Comparison of ENCODE assay signal across 20 cellular contexts in the genomic region with DNA sequence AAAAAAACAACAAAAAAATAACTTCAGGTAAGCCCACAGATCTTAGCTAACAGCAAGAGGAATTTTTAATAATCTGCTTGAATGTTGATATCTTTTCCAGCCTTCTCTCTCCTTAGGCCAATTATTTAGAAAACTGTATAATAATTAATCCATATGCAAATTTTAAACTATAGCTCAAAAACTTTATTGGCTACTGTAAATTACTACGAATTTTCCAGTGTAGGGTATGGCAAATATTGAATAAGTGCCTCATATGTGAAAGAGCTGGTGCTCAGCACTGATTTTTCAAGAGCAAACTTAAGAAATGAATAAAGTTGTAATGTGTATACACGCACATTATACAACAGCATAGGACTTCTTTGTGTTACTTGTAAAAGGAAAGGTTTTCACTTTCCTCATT.
DNase-seq lines count a peak whose midpoint lies in the region; ATAC-seq and TF ChIP-seq lines count a peak whose summit lies in the region.
"Had no signal": no experiment of that assay in that cellular context is flagged by ENCODE, and none has a peak within 500 bp of the region (broad histone marks: within the 10 kb centered on the region; RNA-seq: fewer than 3 reads in every experiment).

No MANE protein-coding gene starts in this region.

- peak overlapping the region; percentile 28 for H3K4me3 Mint-ChIP-seq in activated T-helper 2 cell treated with anti-CD3 and anti-CD28 coated beads, Interferon-gamma antibody, Interleukin-2, Interleukin-4, amounts not matched to agents 10 μg/mL and 5 μg/mL and 100 μg/mL, durations not matched to agents 14 hours and 24 hours and 36 hours (ENCODE audit: low read depth)
- H3K4me3 Mint-ChIP-seq in naive B cell: peak overlapping the region in 4 of 8 donors; percentile 2 to 45 (median 20)
- H3K4me3 Mint-ChIP-seq: activated CD4-positive, alpha-beta T cell treated with anti-CD3 and anti-CD28 coated beads, Interleukin-2, amount 10 ng/mL, durations not matched to agents 24 days and 14 days; dendritic cell treated with granulocyte-macrophage colony-stimulating factor and Interleukin-4, amounts not matched to agents 40 ng/mL and 50 ng/mL, for 4 days had no signal

- no peaks in the 10 kb centered on the region for H3K9me3 Mint-ChIP-seq in activated T-helper 2 cell treated with anti-CD3 and anti-CD28 coated beads, Interferon-gamma antibody, Interleukin-2, Interleukin-4, amounts not matched to agents 10 μg/mL and 5 μg/mL and 100 μg/mL, durations not matched to agents 14 hours and 24 hours and 36 hours
- H3K9me3 Mint-ChIP-seq in naive B cell: no peaks in the 10 kb centered on the region
- H3K9me3 Mint-ChIP-seq: activated CD4-positive, alpha-beta T cell treated with anti-CD3 and anti-CD28 coated beads, Interleukin-2, amount 10 ng/mL, durations not matched to agents 24 days and 14 days; dendritic cell treated with granulocyte-macrophage colony-stimulating factor and Interleukin-4, amounts not matched to agents 40 ng/mL and 50 ng/mL, for 4 days had no signal

- H3K36me3 Mint-ChIP-seq in activated T-helper 2 cell treated with anti-CD3 and anti-CD28 coated beads, Interferon-gamma antibody, Interleukin-2, Interleukin-4, amounts not matched to agents 10 μg/mL and 5 μg/mL and 100 μg/mL, durations not matched to agents 14 hours and 24 hours and 36 hours (ENCODE audit: low read depth): peaks cover 6% of the 10 kb centered on the region
- H3K36me3 Mint-ChIP-seq in naive B cell: peaks cover 0 to 7% of the 10 kb centered on the region in 2 donors

- H3K27me3 ChIP-seq in cardiac muscle cell: no peaks in the 10 kb centered on the region
- H3K27me3 ChIP-seq in left ventricle myocardium inferior (ENCODE audit: low read depth): no peaks in the 10 kb centered on the region
- H3K27me3 ChIP-seq: esophagus muscularis mucosa, heart right ventricle, suprapubic skin had no signal

- no peak for TF ChIP-seq CTCF in cardiac muscle cell (IDR thresholded peaks at IDR 0.05; ENCODE audit: low read depth, low read length)
- no peak for TF ChIP-seq CTCF in left ventricle myocardium inferior (IDR thresholded peaks at IDR 0.05; ENCODE audit: borderline replicate concordance)

- H3K4me3 ChIP-seq in cardiac muscle cell (peak overlapping the region; percentile 58), left ventricle myocardium inferior (no peak overlapping the region)
- H3K4me3 ChIP-seq: esophagus muscularis mucosa had no signal

- no peaks in the 10 kb centered on the region for H3K36me3 ChIP-seq in cardiac muscle cell
- H3K36me3 ChIP-seq in left ventricle myocardium inferior: no peaks in the 10 kb centered on the region
- H3K36me3 ChIP-seq: esophagus muscularis mucosa, heart right ventricle, suprapubic skin had no signal

- intact Hi-C loops in cardiac septum (cut with DNase I): loop anchor here (10.0 kb wide), 1 partner anchor 198 kb away; the partner anchor contains the start of gene GK5
- intact Hi-C loops in activated T-helper 2 cell treated with anti-CD3 and anti-CD28 coated beads, Interferon-gamma antibody, Interleukin-2, Interleukin-4, amounts not matched to agents 10 μg/mL and 5 μg/mL and 100 μg/mL, durations not matched to agents 14 hours and 24 hours and 36 hours (cut with micrococcal nuclease): loop anchor here (2.0 to 10.0 kb wide), 3 partner anchors 122 to 548 kb away; partner anchors contain the start of genes ATR, GK5 and TFDP2
- intact Hi-C loops in posterior vena cava (cut with DNase I): no loop called here
- intact Hi-C loops in left ventricle myocardium inferior (cut with micrococcal nuclease): no loop called here

- no peaks in the 10 kb centered on the region for H3K27me3 Mint-ChIP-seq in activated T-helper 2 cell treated with anti-CD3 and anti-CD28 coated beads, Interferon-gamma antibody, Interleukin-2, Interleukin-4, amounts not matched to agents 10 μg/mL and 5 μg/mL and 100 μg/mL, durations not matched to agents 14 hours and 24 hours and 36 hours (ENCODE audit: low read depth)
- H3K27me3 Mint-ChIP-seq in naive B cell: no peaks in the 10 kb centered on the region
- H3K27me3 Mint-ChIP-seq: activated CD4-positive, alpha-beta T cell treated with anti-CD3 and anti-CD28 coated beads, Interleukin-2, amount 10 ng/mL, durations not matched to agents 24 days and 14 days; dendritic cell treated with granulocyte-macrophage colony-stimulating factor and Interleukin-4, amounts not matched to agents 40 ng/mL and 50 ng/mL, for 4 days had no signal

- no peak for ATAC-seq in naive B cell (ENCODE audit: low read depth in 2 of 2)
- ATAC-seq: heart right ventricle, left colon, Right ventricle myocardium inferior had no signal

- H3K27ac ChIP-seq in cardiac muscle cell (no peak overlapping the region), left ventricle myocardium inferior (replicated peaks) (no peak overlapping the region)
- H3K27ac ChIP-seq: esophagus muscularis mucosa, suprapubic skin had no signal

- no peak for DNase-seq in cardiac muscle cell (ENCODE audit: low read depth in 1 of 2, low spot score in 1 of 2)
- no peak for DNase-seq in cardiac septum (ENCODE audit: low spot score)
- no peak for DNase-seq in activated T-helper 2 cell treated with anti-CD3 and anti-CD28 coated beads, Interferon-gamma antibody, Interleukin-2, Interleukin-4, amounts not matched to agents 10 μg/mL and 5 μg/mL and 100 μg/mL, durations not matched to agents 14 hours and 24 hours and 36 hours (ENCODE audit: low spot score)
- DNase-seq in naive B cell: no peak
- no peak for DNase-seq in posterior vena cava (ENCODE audit: low spot score)
- DNase-seq in left ventricle myocardium inferior: no peak
- DNase-seq in cortex of kidney (lab: John Stamatoyannopoulos, UW): no peak
- no peak for DNase-seq in kidney tubule cell (ENCODE audit: low spot score)
- DNase-seq: activated CD4-positive, alpha-beta T cell treated with anti-CD3 and anti-CD28 coated beads, Interleukin-2, amount 10 ng/mL, durations not matched to agents 24 days and 14 days; Caco-2; heart right ventricle; left colon; NCI-H1092; NCI-H2171 treated with DMSO at 0.1 percent for 48 hours; retina; T-helper 9 cell had no signal

- peaks cover 41% of the 10 kb centered on the region for H3K4me1 Mint-ChIP-seq in activated T-helper 2 cell treated with anti-CD3 and anti-CD28 coated beads, Interferon-gamma antibody, Interleukin-2, Interleukin-4, amounts not matched to agents 10 μg/mL and 5 μg/mL and 100 μg/mL, durations not matched to agents 14 hours and 24 hours and 36 hours (ENCODE audit: low read depth)
- peaks cover 20 to 30% (median 26%) of the 10 kb centered on the region in 3 donors for H3K4me1 Mint-ChIP-seq in naive B cell

- H3K9me3 ChIP-seq in cardiac muscle cell (ENCODE audit: low read depth): no peaks in the 10 kb centered on the region
- no peaks in the 10 kb centered on the region for H3K9me3 ChIP-seq in left ventricle myocardium inferior (replicated peaks)
- H3K9me3 ChIP-seq: Caco-2, esophagus muscularis mucosa, heart right ventricle, suprapubic skin had no signal

- no peak overlapping the region for H3K27ac Mint-ChIP-seq in activated T-helper 2 cell treated with anti-CD3 and anti-CD28 coated beads, Interferon-gamma antibody, Interleukin-2, Interleukin-4, amounts not matched to agents 10 μg/mL and 5 μg/mL and 100 μg/mL, durations not matched to agents 14 hours and 24 hours and 36 hours
- peak overlapping the region in 4 of 6 donors; percentile 4 to 54 (median 6) for H3K27ac Mint-ChIP-seq in naive B cell
- H3K27ac Mint-ChIP-seq: activated CD4-positive, alpha-beta T cell treated with anti-CD3 and anti-CD28 coated beads, Interleukin-2, amount 10 ng/mL, durations not matched to agents 24 days and 14 days; dendritic cell treated with granulocyte-macrophage colony-stimulating factor and Interleukin-4, amounts not matched to agents 40 ng/mL and 50 ng/mL, for 4 days had no signal

- H3K4me1 ChIP-seq in cardiac muscle cell (ENCODE audit: low read depth) (peaks cover 31% of the 10 kb centered on the region), left ventricle myocardium inferior (peaks cover 54% of the 10 kb centered on the region)

Comparison
In these comparisons a context has a peak if more than half of its experiments do, and no peak if none do; other contexts are left out.
1. intact Hi-C loops: an anchor here in cardiac septum (10.0 kb wide) and activated T-helper 2 cell treated with anti-CD3 and anti-CD28 coated beads, Interferon-gamma antibody, Interleukin-2, Interleukin-4, amounts not matched to agents 10 μg/mL and 5 μg/mL and 100 μg/mL, durations not matched to agents 14 hours and 24 hours and 36 hours (2.0 to 10.0 kb wide); none called in posterior vena cava and left ventricle myocardium inferior.